Comparison of ENCODE assay signal across 20 cellular contexts in the genomic region with DNA sequence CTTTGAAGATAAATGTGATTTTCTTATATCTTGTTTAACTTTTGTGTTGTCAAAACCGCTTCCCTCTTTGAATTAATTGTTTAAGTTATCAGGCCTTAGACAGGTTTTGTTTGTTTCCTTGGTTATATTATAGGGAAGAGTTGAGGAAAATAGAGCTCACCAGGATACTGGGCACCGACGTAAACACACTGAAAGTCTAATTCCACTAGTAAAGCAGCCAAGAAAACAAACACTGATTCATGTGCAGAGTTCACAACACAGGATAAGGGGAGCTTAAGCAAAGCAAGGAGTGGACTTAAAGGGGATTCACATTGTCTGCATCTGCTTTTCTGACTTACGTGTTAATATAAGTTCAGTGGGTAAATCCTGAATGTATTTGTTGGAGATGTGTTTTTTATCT.
A peak's percentile ranks its signal among the peaks of the same experiment; 100 is the strongest.
DNase-seq lines count a peak whose midpoint lies in the region; ATAC-seq, FAIRE-seq and TF ChIP-seq lines count a peak whose summit lies in the region.
"Had no signal": no experiment of that assay in that cellular context is flagged by ENCODE, and none has a peak within 500 bp of the region (broad histone marks: within the 10 kb centered on the region; RNA-seq: fewer than 3 reads in every experiment).

No MANE protein-coding gene starts in this region.

- no peaks in the 10 kb centered on the region for H3K36me3 Mint-ChIP-seq in GM23338 (ENCODE audit: low read depth)
- peaks cover 13% of the 10 kb centered on the region for H3K36me3 Mint-ChIP-seq in neural progenitor cell
- H3K36me3 Mint-ChIP-seq: CD14-positive monocyte; CD4-positive, alpha-beta memory T cell had no signal

- H3K9me3 Mint-ChIP-seq in GM23338 (no peaks in the 10 kb centered on the region), neural progenitor cell (peaks cover 32% of the 10 kb centered on the region)

- DNase-seq in GM23338 (ENCODE audit: low spot score): no peak
- peak; percentile 9 for DNase-seq in NCI-H69 (lab: John Stamatoyannopoulos, UW)
- peak; percentile 25 for DNase-seq in choroid plexus epithelial cell (ENCODE audit: low read depth)
- DNase-seq in neural progenitor cell (ENCODE audit: low spot score): no peak
- DNase-seq in ecto neural progenitor cell (ENCODE audit: low spot score): no peak
- no peak for DNase-seq in kidney
- no peak for DNase-seq in nucleus accumbens (lab: John Stamatoyannopoulos, UW)
- DNase-seq: 8988T; Calu3; CD4-positive, alpha-beta memory T cell; DMS 273 treated with DMSO at 0.1 percent for 48 hours; DMS53; DND-41; EL; HCEC 1CT had no signal

- H3K9me3 ChIP-seq in neural progenitor cell (ENCODE audit: low read depth) (no peaks in the 10 kb centered on the region), kidney (ENCODE audit: control insufficient read depth in 1 of 2, low read length in 2 of 2) (no peaks in the 10 kb centered on the region)
- H3K9me3 ChIP-seq: BLaER1 had no signal

- H3K4me3 Mint-ChIP-seq in GM23338: no peak overlapping the region
- H3K4me3 Mint-ChIP-seq in neural progenitor cell: no peak overlapping the region
- H3K4me3 Mint-ChIP-seq: CD14-positive monocyte; CD4-positive, alpha-beta memory T cell had no signal

- H3K27ac Mint-ChIP-seq in GM23338 (0 out of 2 replicates have a peak overlapping the region, but pooled peaks have one; percentile 4), neural progenitor cell (peak overlapping the region; percentile 57)
- H3K27ac Mint-ChIP-seq: CD14-positive monocyte had no signal

- no peak for FAIRE-seq in kidney (lab: Jason Lieb, UNC)
- FAIRE-seq: GM12878, K562 had no signal

- peaks cover 7% of the 10 kb centered on the region for H3K27me3 Mint-ChIP-seq in GM23338 (ENCODE audit: insufficient read depth, low read depth, poor library complexity)
- peaks cover 9% of the 10 kb centered on the region for H3K27me3 Mint-ChIP-seq in neural progenitor cell (ENCODE audit: insufficient read depth, low read depth)
- H3K27me3 Mint-ChIP-seq: CD4-positive, alpha-beta memory T cell had no signal

- no peaks in the 10 kb centered on the region for H3K36me3 ChIP-seq in GM23338 (ENCODE audit: insufficient read depth)
- no peaks in the 10 kb centered on the region for H3K36me3 ChIP-seq in neural progenitor cell
- H3K36me3 ChIP-seq in kidney (ENCODE audit: control insufficient read depth in 1 of 2, insufficient read depth in 2 of 2, low read length in 2 of 2): no peaks in the 10 kb centered on the region
- H3K36me3 ChIP-seq: BLaER1 had no signal

- peaks cover 20% of the 10 kb centered on the region for H3K4me1 Mint-ChIP-seq in GM23338
- H3K4me1 Mint-ChIP-seq in neural progenitor cell: peaks cover 40% of the 10 kb centered on the region
- H3K4me1 Mint-ChIP-seq: CD14-positive monocyte; CD4-positive, alpha-beta memory T cell had no signal

- H4K20me1 ChIP-seq in GM23338 (replicated peaks; ENCODE audit: insufficient read depth) (no peaks in the 10 kb centered on the region), neural progenitor cell (ENCODE audit: low read depth) (no peaks in the 10 kb centered on the region)
- H4K20me1 ChIP-seq: BLaER1 had no signal

- H3K9ac ChIP-seq in neural progenitor cell: no peak overlapping the region
- H3K9ac ChIP-seq in kidney (ENCODE audit: low read length in 2 of 2): no peak overlapping the region
- H3K9ac ChIP-seq: BLaER1 had no signal

- H3K9me2 ChIP-seq in GM23338 (ENCODE audit: insufficient read depth): peaks cover 14% of the 10 kb centered on the region

- TF ChIP-seq CTCF in GM23338 (conservative IDR thresholded peaks at IDR 0.05; ENCODE audit: low read depth in 2 of 2) (no peak), choroid plexus epithelial cell (conservative IDR thresholded peaks at IDR 0.05; ENCODE audit: low read depth, low read length) (no peak), neural progenitor cell (IDR thresholded peaks at IDR 0.05) (no peak), kidney (IDR thresholded peaks at IDR 0.05; ENCODE audit: borderline replicate concordance, extremely low read depth, insufficient read depth) (no peak)

- intact Hi-C loops in kidney (cut with DNase I): no loop called here

- no peak overlapping the region for H3K4me2 ChIP-seq in GM23338
- H3K4me2 ChIP-seq in neural progenitor cell: no peak overlapping the region
- H3K4me2 ChIP-seq: BLaER1 had no signal

- no peaks in the 10 kb centered on the region for H3F3A ChIP-seq in GM23338 (replicated peaks; ENCODE audit: low read depth)
- peaks cover 13% of the 10 kb centered on the region for H3F3A ChIP-seq in neural progenitor cell (ENCODE audit: low read depth)

- H3K4me3 ChIP-seq in GM23338 (no peak overlapping the region), choroid plexus epithelial cell (ENCODE audit: low read depth, low read length) (no peak overlapping the region), neural progenitor cell (no peak overlapping the region), kidney (ENCODE audit: low read length in 2 of 2) (no peak overlapping the region)
- H3K4me3 ChIP-seq: BLaER1, GM12878, K562 had no signal

- H3K79me2 ChIP-seq in GM23338 (replicated peaks; ENCODE audit: insufficient read depth): no peaks in the 10 kb centered on the region
- no peaks in the 10 kb centered on the region for H3K79me2 ChIP-seq in neural progenitor cell (ENCODE audit: low read depth)

- H3K4me1 ChIP-seq in GM23338 (ENCODE audit: insufficient read depth) (peaks cover 14% of the 10 kb centered on the region), neural progenitor cell (peaks cover 22% of the 10 kb centered on the region), kidney (ENCODE audit: control insufficient read depth in 1 of 2, insufficient read depth in 1 of 2, low read depth in 1 of 2, low read length in 2 of 2) (no peaks in the 10 kb centered on the region)
- H3K4me1 ChIP-seq: BLaER1 had no signal

- H3K27me3 ChIP-seq in GM23338 (ENCODE audit: insufficient read depth): no peaks in the 10 kb centered on the region
- H3K27me3 ChIP-seq in neural progenitor cell: no peaks in the 10 kb centered on the region
- H3K27me3 ChIP-seq: BLaER1 had no signal

- H3K27ac ChIP-seq in GM23338 (ENCODE audit: low read depth) (no peak overlapping the region), neural progenitor cell (peak overlapping the region; percentile 16), kidney (ENCODE audit: low read depth in 2 of 2, low read length in 2 of 2) (no peak overlapping the region)
- H3K27ac ChIP-seq: BLaER1 had no signal

- ATAC-seq in GM23338 (no peak), GM21825 (IDR thresholded peaks at IDR 0.05; ENCODE audit: unreplicated experiment) (no peak)
- ATAC-seq: GM12878, K562 had no signal

- H2AFZ ChIP-seq in GM23338 (no peak overlapping the region), neural progenitor cell (replicated peaks) (no peak overlapping the region)

TF ChIP-seq in GM23338, 12 proteins besides CTCF, POLR2A, EP300 and RAD21 (continues in another document):
- TF ChIP-seq POLR2AphosphoS5 (IDR thresholded peaks at IDR 0.05; ENCODE audit: low read depth): no peak
- no peak for TF ChIP-seq CREB1 (CRISPR knock-in tag; IDR thresholded peaks at IDR 0.05; ENCODE audit: low read depth)
- TF ChIP-seq JUNB (IDR thresholded peaks at IDR 0.05; ENCODE audit: unreplicated experiment): no peak
- TF ChIP-seq, protein P1, sequence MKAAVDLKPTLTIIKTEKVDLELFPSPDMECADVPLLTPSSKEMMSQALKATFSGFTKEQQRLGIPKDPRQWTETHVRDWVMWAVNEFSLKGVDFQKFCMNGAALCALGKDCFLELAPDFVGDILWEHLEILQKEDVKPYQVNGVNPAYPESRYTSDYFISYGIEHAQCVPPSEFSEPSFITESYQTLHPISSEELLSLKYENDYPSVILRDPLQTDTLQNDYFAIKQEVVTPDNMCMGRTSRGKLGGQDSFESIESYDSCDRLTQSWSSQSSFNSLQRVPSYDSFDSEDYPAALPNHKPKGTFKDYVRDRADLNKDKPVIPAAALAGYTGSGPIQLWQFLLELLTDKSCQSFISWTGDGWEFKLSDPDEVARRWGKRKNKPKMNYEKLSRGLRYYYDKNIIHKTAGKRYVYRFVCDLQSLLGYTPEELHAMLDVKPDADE (IDR thresholded peaks at IDR 0.05): no peak
- TF ChIP-seq ZNF114 (CRISPR knock-in tag; IDR thresholded peaks at IDR 0.05): no peak
- no peak for TF ChIP-seq STAT1 (IDR thresholded peaks at IDR 0.05; ENCODE audit: unreplicated experiment)
- TF ChIP-seq EZH2phosphoT487 (IDR thresholded peaks at IDR 0.05; ENCODE audit: unreplicated experiment): no peak
- no peak for TF ChIP-seq REST (IDR thresholded peaks at IDR 0.05; ENCODE audit: unreplicated experiment)

Comparison
In these comparisons a context has a peak if more than half of its experiments do, and no peak if none do; other contexts are left out.
1. DNase-seq: peak in NCI-H69 (single experiment) and choroid plexus epithelial cell (single experiment); none in GM23338 (single experiment), neural progenitor cell (single experiment), ecto neural progenitor cell (single experiment), kidney (single experiment) and nucleus accumbens (0 of 56).